33 cellular contexts compared by ENCODE assay signal in the genomic region with DNA sequence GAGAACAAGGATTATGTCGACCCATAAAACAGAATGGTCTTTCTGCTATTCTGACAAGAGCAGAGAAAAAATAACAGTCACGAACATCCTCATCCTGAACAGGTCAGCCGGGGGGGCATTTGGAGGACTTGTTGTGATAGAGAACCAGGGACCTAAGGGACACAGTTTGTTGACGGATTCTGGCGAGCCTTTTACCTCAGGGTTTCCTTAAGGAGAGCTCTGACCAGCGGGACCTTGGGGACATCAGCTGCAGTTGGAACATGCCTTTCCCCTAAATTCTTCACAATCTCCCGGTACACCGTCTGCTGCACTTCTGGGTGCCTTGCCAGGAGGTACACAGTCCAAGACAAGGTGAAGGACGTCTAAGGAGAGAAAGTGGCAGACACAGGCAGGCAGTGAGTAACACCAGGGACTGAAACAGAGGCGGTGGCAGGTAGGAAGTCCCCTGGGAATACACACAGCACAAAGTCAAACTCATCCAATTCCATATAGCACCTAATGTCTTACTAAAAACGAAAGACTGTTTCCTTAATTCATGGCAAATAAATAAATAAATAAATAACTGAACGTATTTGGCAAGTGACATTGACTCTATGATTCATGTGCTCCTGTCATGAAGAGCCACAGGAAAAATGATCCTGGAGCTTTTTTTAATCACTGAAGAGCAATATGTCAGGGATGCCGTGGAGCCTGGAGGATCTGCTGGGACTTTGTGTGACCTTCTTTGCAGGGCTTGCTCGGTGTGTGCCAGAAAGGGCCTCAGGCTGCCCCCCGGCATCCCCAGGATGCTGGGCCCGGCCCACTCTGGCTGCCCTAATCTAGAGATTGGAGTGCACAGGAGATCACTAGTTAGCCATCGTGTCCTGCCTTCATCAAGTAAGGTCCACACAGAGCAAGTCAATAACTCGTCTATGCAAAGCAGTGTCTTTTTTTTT. TPM values are rescaled to one million over a fixed set of nuclear protein-coding genes. Genes with fewer than 3 reads are reported as not detected.
"Had no signal": no experiment of that assay in that cellular context is flagged by ENCODE, and none has a peak within 500 bp of the region (broad histone marks: within the 10 kb centered on the region; RNA-seq: fewer than 3 reads in every experiment).

No MANE protein-coding gene starts in this region.

- H3K27me3 ChIP-seq: body of pancreas, foreskin keratinocyte, neutrophil, pancreas, stomach, suprapubic skin, tibial artery had no signal

- H3K9me3 ChIP-seq: body of pancreas, mucosa of descending colon, neutrophil, pancreas, stomach, suprapubic skin, tibial artery had no signal

- H3K4me3 Mint-ChIP-seq: activated CD4-positive, alpha-beta memory T cell treated with anti-CD3 and anti-CD28 coated beads, Interleukin-2, amount 10 ng/mL, durations not matched to agents 7 days and 5 days; activated CD4-positive, alpha-beta T cell treated with anti-CD3 and anti-CD28 coated beads, Interleukin-2, amount 10 ng/mL, durations not matched to agents 7 days and 5 days; activated naive CD8-positive, alpha-beta T cell; dendritic cell treated with granulocyte-macrophage colony-stimulating factor and Interleukin-4, amounts not matched to agents 40 ng/mL and 50 ng/mL, for 4 days; endodermal cell; nephron progenitor cell; stimulated activated naive B cell treated with anti-CD40 and anti-IgM and Interleukin-4, amounts not matched to agents 10 μg/mL and 1 μg/mL and 100 μg/mL, for 72 hours; T-helper 17 cell had no signal

- H3K9me3 Mint-ChIP-seq: activated CD4-positive, alpha-beta memory T cell treated with anti-CD3 and anti-CD28 coated beads, Interleukin-2, amount 10 ng/mL, durations not matched to agents 7 days and 5 days; activated CD4-positive, alpha-beta T cell treated with anti-CD3 and anti-CD28 coated beads, Interleukin-2, amount 10 ng/mL, durations not matched to agents 7 days and 5 days; dendritic cell treated with granulocyte-macrophage colony-stimulating factor and Interleukin-4, amounts not matched to agents 40 ng/mL and 50 ng/mL, for 4 days; endodermal cell; stimulated activated naive B cell treated with anti-CD40 and anti-IgM and Interleukin-4, amounts not matched to agents 10 μg/mL and 1 μg/mL and 100 μg/mL, for 72 hours had no signal

- FAIRE-seq: pancreas, small intestine had no signal

- H3K4me1 ChIP-seq: foreskin keratinocyte, pancreas had no signal

- DNase-seq: activated CD4-positive, alpha-beta memory T cell treated with anti-CD3 and anti-CD28 coated beads, Interleukin-2, amount 10 ng/mL, durations not matched to agents 7 days and 5 days; activated CD4-positive, alpha-beta T cell treated with anti-CD3 and anti-CD28 coated beads, Interleukin-2, amount 10 ng/mL, durations not matched to agents 7 days and 5 days; activated naive CD4-positive, alpha-beta T cell treated with Interleukin-2 at 50 U/mL for 16 hours; activated T-cell treated with anti-CD3 and anti-CD28 coated beads, Interleukin-2, amount 50 U/mL, for 48 hours; anterior cingulate cortex; body of pancreas; caudate nucleus; endodermal cell; foreskin keratinocyte; heart right ventricle; mesendoderm; mucosa of descending colon; nephron progenitor cell; pancreas; right cardiac atrium; small intestine; stimulated activated CD4-positive, alpha-beta T cell treated with anti-CD3 and anti-CD28 coated beads, Interleukin-15, amount 100 ng/mL, for 24 hours; stimulated activated CD4-positive, alpha-beta T cell treated with anti-CD3 and anti-CD28 coated beads, Interleukin-2, amount 100 ng/mL, for 24 hours; stimulated activated naive B cell treated with anti-CD40 and anti-IgM and Interleukin-4, amounts not matched to agents 10 μg/mL and 1 μg/mL and 100 μg/mL, for 72 hours; stomach; T-helper 17 cell; T1000; tibial artery; WERI-Rb-1 had no signal

- H3K36me3 ChIP-seq: heart right ventricle, neutrophil, pancreas, stomach, suprapubic skin, tibial artery, WERI-Rb-1 had no signal

- ATAC-seq: activated CD4-positive, CD25-positive, alpha-beta regulatory T cell treated with anti-CD3 and anti-CD28 coated beads, Interleukin-2, amount 50 U/mL, for 24 hours; body of pancreas; esophagus mucosa; foreskin keratinocyte; mucosa of descending colon; pancreas; right cardiac atrium; SK-N-SH treated with all-trans-retinoic acid at 6 μM for 48 hours; stimulated activated naive B cell treated with anti-CD40 and anti-IgM and Interleukin-4, amounts not matched to agents 10 μg/mL and 1 μg/mL and 100 μg/mL, for 72 hours; T-helper 17 cell had no signal

- H3K36me3 Mint-ChIP-seq: activated naive CD8-positive, alpha-beta T cell; stimulated activated naive B cell treated with anti-CD40 and anti-IgM and Interleukin-4, amounts not matched to agents 10 μg/mL and 1 μg/mL and 100 μg/mL, for 72 hours had no signal

- H3K27ac Mint-ChIP-seq: activated CD4-positive, alpha-beta memory T cell treated with anti-CD3 and anti-CD28 coated beads, Interleukin-2, amount 10 ng/mL, durations not matched to agents 7 days and 5 days; activated CD4-positive, alpha-beta T cell treated with anti-CD3 and anti-CD28 coated beads, Interleukin-2, amount 10 ng/mL, durations not matched to agents 7 days and 5 days; activated naive CD8-positive, alpha-beta T cell; dendritic cell treated with granulocyte-macrophage colony-stimulating factor and Interleukin-4, amounts not matched to agents 40 ng/mL and 50 ng/mL, for 4 days; endodermal cell; nephron progenitor cell; T-helper 17 cell had no signal

- H3K27ac ChIP-seq: foreskin keratinocyte, heart right ventricle, neutrophil, pancreas, suprapubic skin, tibial artery, WERI-Rb-1 had no signal

- H3K4me3 ChIP-seq: body of pancreas, heart right ventricle, lung, mucosa of descending colon, pancreas, stomach, suprapubic skin, tibial artery had no signal

- H3K27me3 Mint-ChIP-seq: activated CD4-positive, alpha-beta memory T cell treated with anti-CD3 and anti-CD28 coated beads, Interleukin-2, amount 10 ng/mL, durations not matched to agents 7 days and 5 days; activated CD4-positive, alpha-beta T cell treated with anti-CD3 and anti-CD28 coated beads, Interleukin-2, amount 10 ng/mL, durations not matched to agents 7 days and 5 days; activated naive CD8-positive, alpha-beta T cell had no signal

RNA-seq across cellular contexts. Expression of a gene that starts 24.7 kb away (rescaled TPM):
- total RNA-seq: activated CD4-positive, alpha-beta memory T cell treated with anti-CD3 and anti-CD28 coated beads, Interleukin-2, amount 10 ng/mL, durations not matched to agents 7 days and 5 days; activated CD4-positive, alpha-beta T cell treated with anti-CD3 and anti-CD28 coated beads, Interleukin-2, amount 10 ng/mL, durations not matched to agents 7 days and 5 days; pulmonary artery endothelial cell; T-helper 17 cell had no signal
